1 cellular context compared by ENCODE assay signal in genomic region chr4:83455300-83456183, GRCh38.
TF ChIP-seq lines count a peak whose summit lies in the region.

Gene HELQ, minus strand, starts transcription at chr4:83455823. Its CDS starts 130 bp downstream, at chr4:83455693.
Gene MRPS18C, plus strand, starts transcription at chr4:83456058. Its CDS starts 20 bp downstream, at chr4:83456078.

TF ChIP-seq in HepG2, 621 proteins besides CTCF, POLR2A, EP300 and RAD21 (continued from another document and continues in another):
- TF ChIP-seq ATF3 (CRISPR knock-in tag; IDR thresholded peaks at IDR 0.05) (peak; percentile 51), FOXO1 (CRISPR knock-in tag; IDR thresholded peaks at IDR 0.05) (no peak; the same call in 1 of the 2 replicates), PCBP1 (IDR thresholded peaks at IDR 0.05; ENCODE audit: borderline replicate concordance, low read depth, low read length) (0 out of 2 replicates have a peak, but pooled peaks have one; percentile 16), CREM (IDR thresholded peaks at IDR 0.05) (peak; percentile 80; the same call in 1 of the 2 replicates), CREM (CRISPR knock-in tag; IDR thresholded peaks at IDR 0.05) (no peak; the same call in 1 of the 2 replicates), MXD1 (CRISPR knock-in tag; IDR thresholded peaks at IDR 0.05) (peak; percentile 47; the same call in 1 of the 2 replicates), ZNF784 (CRISPR knock-in tag; IDR thresholded peaks at IDR 0.05; ENCODE audit: borderline replicate concordance) (peak; percentile 69; the same call in 1 of the 2 replicates), ZNF672 (CRISPR knock-in tag; IDR thresholded peaks at IDR 0.05) (no peak), ZMAT3 (CRISPR knock-in tag; conservative IDR thresholded peaks at IDR 0.05) (peak; percentile 84), ZNF317 (CRISPR knock-in tag; IDR thresholded peaks at IDR 0.05) (peak; percentile 79), NKX3-1 (CRISPR knock-in tag; IDR thresholded peaks at IDR 0.05) (peak; percentile 31; the same call in 1 of the 2 replicates), ZFP41 (CRISPR knock-in tag; IDR thresholded peaks at IDR 0.05; ENCODE audit: borderline replicate concordance) (no peak), SP4 (CRISPR knock-in tag; IDR thresholded peaks at IDR 0.05) (peak; percentile 81), ZNF878 (CRISPR knock-in tag; IDR thresholded peaks at IDR 0.05) (peak; percentile 73), ZNF556 (CRISPR knock-in tag; IDR thresholded peaks at IDR 0.05; ENCODE audit: borderline replicate concordance) (peak; percentile 90; the same call in 1 of the 2 replicates), SIN3B (IDR thresholded peaks at IDR 0.05; ENCODE audit: low read length) (peak; percentile 96), ZNF18 (CRISPR knock-in tag; IDR thresholded peaks at IDR 0.05; ENCODE audit: insufficient replicate concordance) (peak; percentile 22), RBM22 (optimal IDR thresholded peaks at IDR 0.05; ENCODE audit: low read length) (peak; percentile 56), PRDM15 (CRISPR knock-in tag; IDR thresholded peaks at IDR 0.05) (no peak), ZBTB7B (CRISPR knock-in tag; IDR thresholded peaks at IDR 0.05) (peak; percentile 73), ZNF333 (CRISPR knock-in tag; IDR thresholded peaks at IDR 0.05; ENCODE audit: borderline replicate concordance) (no peak), FOXM1 (CRISPR knock-in tag; IDR thresholded peaks at IDR 0.05) (no peak), HOXA9 (CRISPR knock-in tag; IDR thresholded peaks at IDR 0.05; ENCODE audit: borderline replicate concordance) (no peak), ZNF615 (CRISPR knock-in tag; IDR thresholded peaks at IDR 0.05; ENCODE audit: borderline replicate concordance) (peak; percentile 92; the same call in 1 of the 2 replicates), TOPORS (CRISPR knock-in tag; IDR thresholded peaks at IDR 0.05) (peak; percentile 86), MLX (CRISPR knock-in tag; IDR thresholded peaks at IDR 0.05) (peak; percentile 56), ADNP (CRISPR knock-in tag; IDR thresholded peaks at IDR 0.05) (no peak), ZFP36L2 (CRISPR knock-in tag; IDR thresholded peaks at IDR 0.05) (no peak), ZNF251 (CRISPR knock-in tag; IDR thresholded peaks at IDR 0.05) (no peak), PRDM4 (CRISPR knock-in tag; IDR thresholded peaks at IDR 0.05; ENCODE audit: borderline replicate concordance) (no peak), ZBTB43 (CRISPR knock-in tag; conservative IDR thresholded peaks at IDR 0.05) (peak; percentile 51; the same call in 1 of the 2 replicates), TGIF2 (CRISPR knock-in tag; IDR thresholded peaks at IDR 0.05) (peak; percentile 98), MYC (CRISPR knock-in tag; IDR thresholded peaks at IDR 0.05; ENCODE audit: borderline replicate concordance) (peak; percentile 87), TERF1 (CRISPR knock-in tag; IDR thresholded peaks at IDR 0.05) (no peak), ZNF75D (CRISPR knock-in tag; IDR thresholded peaks at IDR 0.05; ENCODE audit: borderline replicate concordance) (no peak), MYPOP (CRISPR knock-in tag; IDR thresholded peaks at IDR 0.05) (peak; percentile 55; the same call in 1 of the 2 replicates), ZBTB38 (CRISPR knock-in tag; IDR thresholded peaks at IDR 0.05) (peak; percentile 36; the same call in 1 of the 2 replicates), ZNF883 (CRISPR knock-in tag; IDR thresholded peaks at IDR 0.05; ENCODE audit: not compliant biosample characterization) (peak; percentile 80), NFE2L2 (IDR thresholded peaks at IDR 0.05; ENCODE audit: low read length) (no peak), MXD3 (CRISPR knock-in tag; IDR thresholded peaks at IDR 0.05) (peak; percentile 54; the same call in 1 of the 2 replicates), MTA3 (CRISPR knock-in tag; IDR thresholded peaks at IDR 0.05) (no peak), PREB (CRISPR knock-in tag; IDR thresholded peaks at IDR 0.05) (no peak), JDP2 (CRISPR knock-in tag; IDR thresholded peaks at IDR 0.05; ENCODE audit: borderline replicate concordance) (0 out of 2 replicates have a peak, but pooled peaks have one; percentile 17), ZNF335 (CRISPR knock-in tag; IDR thresholded peaks at IDR 0.05) (peak; percentile 82), BCLAF1 (IDR thresholded peaks at IDR 0.05) (no peak)
